12 cellular contexts compared by ENCODE assay signal in genomic region chr3:136070334-136070733, GRCh38.
DNase-seq lines count a peak whose midpoint lies in the region; ATAC-seq, FAIRE-seq and TF ChIP-seq lines count a peak whose summit lies in the region.
"Had no signal": no experiment of that assay in that cellular context is flagged by ENCODE, and none has a peak within 500 bp of the region (broad histone marks: within the 10 kb centered on the region; RNA-seq: fewer than 3 reads in every experiment).

No MANE protein-coding gene starts in this region.

- ATAC-seq in heart left ventricle (peak in 1 of 4 donors; percentile 44), GM19395 (IDR thresholded peaks at IDR 0.05; ENCODE audit: unreplicated experiment) (no peak)
- ATAC-seq in CD4-positive, alpha-beta T cell (ENCODE audit: poor library complexity): no peak
- ATAC-seq: activated CD8-positive, alpha-beta T cell treated with anti-CD3 and anti-CD28 coated beads, Interleukin-2, amount 10 ng/mL, durations not matched to agents 7 days and 5 days; activated naive CD8-positive, alpha-beta T cell treated with anti-CD3 and anti-CD28 coated beads, Interleukin-2, amount 50 U/mL, for 24 hours had no signal

- H3K9me3 ChIP-seq in heart left ventricle: no peaks in the 10 kb centered on the region
- H3K9me3 ChIP-seq in uterus: no peaks in the 10 kb centered on the region
- H3K9me3 ChIP-seq in CD4-positive, alpha-beta T cell (ENCODE audit: control insufficient read depth, low read length): no peaks in the 10 kb centered on the region
- no peaks in the 10 kb centered on the region for H3K9me3 ChIP-seq in HAP-1
- H3K9me3 ChIP-seq: A549 had no signal

- H3K27me3 ChIP-seq in heart left ventricle (no peaks in the 10 kb centered on the region), uterus (no peaks in the 10 kb centered on the region), HAP-1 (ENCODE audit: low read depth) (no peaks in the 10 kb centered on the region)
- H3K27me3 ChIP-seq in CD4-positive, alpha-beta T cell (ENCODE audit: control insufficient read depth, insufficient read depth, low read length): no peaks in the 10 kb centered on the region

- peaks cover 0 to 13% (median 5%) of the 10 kb centered on the region in 9 donors for H3K36me3 ChIP-seq in heart left ventricle
- no peaks in the 10 kb centered on the region for H3K36me3 ChIP-seq in uterus
- no peaks in the 10 kb centered on the region for H3K36me3 ChIP-seq in HAP-1 (replicated peaks)

- WGBS in heart left ventricle, 4 donors: 34 to 43% (median 40%) methylated on average over 3 of the region's 3 CpGs

- DNase-seq in heart left ventricle (no peak), cardiac septum (ENCODE audit: low spot score) (no peak), astrocyte of the cerebellum (ENCODE audit: low read depth) (peak; percentile 62), uterus (peak in 1 of 2 donors; percentile 51), HAP-1 (ENCODE audit: low spot score in 2 of 2) (no peak)
- no peak for DNase-seq in CD4-positive, alpha-beta T cell
- DNase-seq: activated CD8-positive, alpha-beta T cell treated with anti-CD3 and anti-CD28 coated beads, Interleukin-2, amount 10 ng/mL, durations not matched to agents 7 days and 5 days; activated naive CD8-positive, alpha-beta T cell treated with anti-CD3 and anti-CD28 coated beads, Interleukin-2, amount 50 U/mL, for 24 hours; NCI-H2081 had no signal

- intact Hi-C loops in heart left ventricle (cut with DNase I) (loop anchor here in 7 of 10 donors (2.0 to 10.0 kb wide), 6 partner anchors 182 to 942 kb away; partner anchors contain the start of genes STAG1 (in 4 of the 7) and PCCB (in 1 of the 7)), cardiac septum (cut with DNase I) (loop anchor here (5.0 to 10.0 kb wide), 2 partner anchors 314 to 942 kb away; no protein-coding TSS in a partner anchor), uterus (cut with DNase I; ENCODE audit: low total_unique reads) (no loop called here)
- intact Hi-C loops in CD4-positive, alpha-beta T cell (cut with DNase I, micrococcal nuclease): loop anchor here in 1 of 2 experiments (10.0 kb wide), 1 partner anchor 1904 kb away; no protein-coding TSS in a partner anchor

- TF ChIP-seq CTCF in heart left ventricle (IDR thresholded peaks at IDR 0.05) (no peak), astrocyte of the cerebellum (IDR thresholded peaks at IDR 0.05; ENCODE audit: low read depth, low read length, missing control alignments) (no peak), uterus (IDR thresholded peaks at IDR 0.05) (no peak)
- no peak for TF ChIP-seq CTCF in CD4-positive, alpha-beta T cell (IDR thresholded peaks at IDR 0.05)

- H3K36me3 Mint-ChIP-seq in CD4-positive, alpha-beta T cell (ENCODE audit: low read depth): no peaks in the 10 kb centered on the region

- FAIRE-seq in islet of Langerhans (lab: Jason Lieb, UNC): peak; percentile 9
- FAIRE-seq: A549 had no signal

- H3K27me3 Mint-ChIP-seq in CD4-positive, alpha-beta T cell: no peaks in the 10 kb centered on the region
- H3K27me3 Mint-ChIP-seq: activated naive CD8-positive, alpha-beta T cell treated with anti-CD3 and anti-CD28 coated beads, Interleukin-2, amount 50 U/mL, for 24 hours had no signal

- H3K27ac ChIP-seq in heart left ventricle (peak overlapping the region in 11 of 12 donors; percentile 56 to 83 (median 64)), uterus (peak overlapping the region; percentile 72 to 92)
- no peak overlapping the region for H3K27ac ChIP-seq in CD4-positive, alpha-beta T cell (ENCODE audit: low read depth, low read length)
- H3K27ac ChIP-seq: A549 had no signal

- in situ Hi-C loops in astrocyte of the cerebellum (cut with HindIII; ENCODE audit: low sequenced_read_pairs) (no loop called here), HAP-1 (cut with MboI; ENCODE audit: low sequenced_read_pairs) (loop anchor here (5.0 kb wide), 1 partner anchor 942 kb away; no protein-coding TSS in a partner anchor)

- H3K4me1 Mint-ChIP-seq in CD4-positive, alpha-beta T cell (ENCODE audit: low read depth): no peaks in the 10 kb centered on the region
- H3K4me1 Mint-ChIP-seq: activated naive CD8-positive, alpha-beta T cell treated with anti-CD3 and anti-CD28 coated beads, Interleukin-2, amount 50 U/mL, for 24 hours had no signal

- H3K4me1 ChIP-seq in heart left ventricle: peaks cover 0 to 31% (median 18%) of the 10 kb centered on the region in 12 donors
- no peaks in the 10 kb centered on the region for H3K4me1 ChIP-seq in uterus
- H3K4me1 ChIP-seq in HAP-1: no peaks in the 10 kb centered on the region

- TF ChIP-seq POLR2A in heart left ventricle (IDR thresholded peaks at IDR 0.05) (no peak), uterus (IDR thresholded peaks at IDR 0.05) (no peak)

- CTCF ChIA-PET in CD4-positive, alpha-beta T cell (lab: Charles Lee): interaction anchor here (3.9 kb wide), 1 partner anchor 944 kb away, joined by 13 read pairs; no protein-coding TSS in a partner anchor

- H3K27ac Mint-ChIP-seq in CD4-positive, alpha-beta T cell: no peak overlapping the region
- H3K27ac Mint-ChIP-seq: activated CD8-positive, alpha-beta T cell treated with anti-CD3 and anti-CD28 coated beads, Interleukin-2, amount 10 ng/mL, durations not matched to agents 7 days and 5 days; activated naive CD8-positive, alpha-beta T cell treated with anti-CD3 and anti-CD28 coated beads, Interleukin-2, amount 50 U/mL, for 24 hours had no signal

- no peak overlapping the region for H3K4me3 Mint-ChIP-seq in CD4-positive, alpha-beta T cell
- H3K4me3 Mint-ChIP-seq: activated CD8-positive, alpha-beta T cell treated with anti-CD3 and anti-CD28 coated beads, Interleukin-2, amount 10 ng/mL, durations not matched to agents 7 days and 5 days; activated naive CD8-positive, alpha-beta T cell treated with anti-CD3 and anti-CD28 coated beads, Interleukin-2, amount 50 U/mL, for 24 hours had no signal

- H3K4me3 ChIP-seq in heart left ventricle: no peak overlapping the region
- H3K4me3 ChIP-seq in astrocyte of the cerebellum (ENCODE audit: low read depth, low read length): no peak overlapping the region
- no peak overlapping the region for H3K4me3 ChIP-seq in uterus
- H3K4me3 ChIP-seq in HAP-1: no peak overlapping the region
- H3K4me3 ChIP-seq: A549 had no signal

- POLR2A ChIA-PET in CD4-positive, alpha-beta T cell (lab: Charles Lee): interaction anchor here (1.3 kb wide), 1 partner anchor 682 kb away, joined by 3 read pairs; the partner anchor contains the start of gene STAG1

- no peaks in the 10 kb centered on the region for H3K9me3 Mint-ChIP-seq in CD4-positive, alpha-beta T cell
- H3K9me3 Mint-ChIP-seq: activated naive CD8-positive, alpha-beta T cell treated with anti-CD3 and anti-CD28 coated beads, Interleukin-2, amount 50 U/mL, for 24 hours had no signal
